ENCODE assay signal across 8 cellular contexts in the genomic region with DNA sequence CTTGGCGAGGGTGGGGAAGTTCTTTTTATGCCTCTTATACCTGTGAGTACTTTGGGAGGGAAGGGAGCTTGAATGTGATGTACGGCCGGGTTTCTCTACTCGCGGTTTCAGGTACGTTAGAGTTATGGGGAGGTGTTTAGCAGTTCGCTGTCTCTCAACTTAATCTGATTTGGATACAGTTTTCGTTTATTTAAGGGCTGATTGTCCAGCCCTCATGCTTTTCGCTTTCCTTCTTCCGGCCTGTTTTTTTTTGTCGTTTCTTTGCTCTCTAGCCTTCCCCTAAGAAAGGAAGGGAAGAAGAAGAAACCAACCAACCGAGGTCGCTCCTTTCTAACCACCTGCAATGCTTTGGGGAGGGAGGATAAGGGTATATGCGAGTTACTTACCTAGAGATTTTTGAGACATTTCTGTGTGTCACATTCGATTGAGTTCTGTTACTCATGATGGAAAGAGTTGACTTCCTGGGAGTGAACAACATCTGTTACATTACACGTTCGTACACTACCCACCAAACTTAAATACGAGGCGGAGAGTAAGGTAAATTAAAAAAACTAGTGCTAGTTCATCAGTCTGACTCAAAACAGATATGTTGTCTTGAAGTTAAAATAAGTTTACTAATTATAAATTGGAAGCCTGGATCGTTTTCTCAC. TPM values are rescaled to one million over a fixed set of nuclear protein-coding genes. Genes with fewer than 3 reads are reported as not detected.
A peak's percentile ranks its signal among the peaks of the same experiment; 100 is the strongest.
DNase-seq lines count a peak whose midpoint lies in the region; ATAC-seq and TF ChIP-seq lines count a peak whose summit lies in the region.

No MANE protein-coding gene starts in this region.

- peaks cover 6% of the 10 kb centered on the region for H3F3A ChIP-seq in GM23248 (ENCODE audit: insufficient read depth)

- no peak for ATAC-seq in HG02973 (IDR thresholded peaks at IDR 0.05; ENCODE audit: unreplicated experiment)
- no peak for ATAC-seq in HG02610 (IDR thresholded peaks at IDR 0.05; ENCODE audit: unreplicated experiment)
- ATAC-seq in GM21737 (IDR thresholded peaks at IDR 0.05; ENCODE audit: unreplicated experiment) = no peak

- H3K36me3 ChIP-seq in GM23248 (ENCODE audit: low read depth) (no peaks in the 10 kb centered on the region), osteoblast (ENCODE audit: insufficient read depth, low read length) (peaks cover 3% of the 10 kb centered on the region)

- H2AFZ ChIP-seq in GM23248 = peak overlapping the region; percentile 99
- peak overlapping the region; percentile 85 for H2AFZ ChIP-seq in osteoblast (ENCODE audit: low read length)

- TF ChIP-seq CTCF in Calu3 (IDR thresholded peaks at IDR 0.05; ENCODE audit: unreplicated experiment) (no peak), epithelial cell of esophagus (IDR thresholded peaks at IDR 0.05; ENCODE audit: insufficient read depth, low read depth, low read length, missing control alignments) (no peak), osteoblast (IDR thresholded peaks at IDR 0.05; ENCODE audit: extremely low read depth, low read depth, low read length) (no peak)

- no peaks in the 10 kb centered on the region for H3K9me3 Mint-ChIP-seq in Calu3 (ENCODE audit: low read depth, unreplicated experiment)

- H3K27ac ChIP-seq in GM23248 (peak overlapping the region; percentile 85), osteoblast (ENCODE audit: low read depth, low read length) (peak overlapping the region; percentile 78)

- no peak overlapping the region for H3K27ac Mint-ChIP-seq in Calu3 (ENCODE audit: unreplicated experiment)

- peaks cover 10% of the 10 kb centered on the region for H3K4me1 Mint-ChIP-seq in Calu3 (ENCODE audit: low read depth, unreplicated experiment)

- H4K20me1 ChIP-seq in GM23248 (ENCODE audit: insufficient read depth) (no peaks in the 10 kb centered on the region; the same call in 1 of the 2 replicates), osteoblast (ENCODE audit: insufficient read depth, low read length) (peaks cover 41% of the 10 kb centered on the region)

- H3K4me3 ChIP-seq in GM23248 (peak overlapping the region; percentile 92), epithelial cell of esophagus (ENCODE audit: low read length) (peak overlapping the region; percentile 97), osteoblast (ENCODE audit: insufficient read depth, low read length) (peak overlapping the region; percentile 94)

- intact Hi-C loops in Calu3 (cut with micrococcal nuclease; ENCODE audit: unreplicated experiment) = loop anchor here (2.0 kb wide), 1 partner anchor 157 kb away; a partner anchor contains a TSS

- WGBS in GM23248 (ENCODE audit: low coverage in 1 of 2, low lambda C conversion rate in 2 of 2, missing lambda C conversion rate in 2 of 2), 2 experiments = 3 to 4% methylated on average over 20 of the region's 20 CpGs

- H3K4me2 ChIP-seq in GM23248 (ENCODE audit: unreplicated experiment) (peak overlapping the region; percentile 98), osteoblast (ENCODE audit: insufficient read depth, low read length) (peak overlapping the region; percentile 93)

- H3K9me3 ChIP-seq in GM23248 (ENCODE audit: low read depth) (no peaks in the 10 kb centered on the region), osteoblast (ENCODE audit: low read depth, low read length) (no peaks in the 10 kb centered on the region)

- CTCF ChIA-PET in Calu3 (lab: Charles Lee) = interaction anchor here (0.5 to 1.0 kb wide), 2 partner anchors 53 to 197 kb away, joined by 3 read pairs; no protein-coding TSS in a partner anchor

- H3K4me1 ChIP-seq in GM23248 (ENCODE audit: insufficient read depth) (peaks cover 31% of the 10 kb centered on the region), osteoblast (ENCODE audit: insufficient read depth, low read length) (peaks cover 10% of the 10 kb centered on the region)

- no peaks in the 10 kb centered on the region for H3K27me3 Mint-ChIP-seq in Calu3 (ENCODE audit: unreplicated experiment)

- H3K36me3 Mint-ChIP-seq in Calu3 (ENCODE audit: insufficient read depth, unreplicated experiment) = no peaks in the 10 kb centered on the region

- in situ Hi-C loops in GM23248 (cut with MboI) = no loop called here

- DNase-seq in Calu3 (no peak), GM23248 (peak; percentile 45), NCI-H748 treated with DMSO at 0.1 percent for 48 hours (lab: John Stamatoyannopoulos, UW) (peak; percentile 1), epithelial cell of esophagus (ENCODE audit: low read depth) (peak; percentile 39), osteoblast (ENCODE audit: insufficient read length, low spot score, missing footprints) (peak; percentile 62)

- H3K9me2 ChIP-seq in GM23248 (ENCODE audit: insufficient read depth) = no peaks in the 10 kb centered on the region

- BruUV-seq in Calu3 (replicated peaks; lab: Mats Ljungman, UMichigan) = TSS peak; percentile 30

- peak overlapping the region; percentile 93 for H3K9ac ChIP-seq in GM23248

- H3K27me3 ChIP-seq in GM23248 (replicated peaks; ENCODE audit: insufficient read depth) (no peaks in the 10 kb centered on the region), osteoblast (ENCODE audit: insufficient read depth, low read length) (no peaks in the 10 kb centered on the region)

- H3K79me2 ChIP-seq in GM23248 (ENCODE audit: insufficient read depth) (peaks cover 89% of the 10 kb centered on the region), osteoblast (ENCODE audit: insufficient read depth, low read length) (peaks cover 88% of the 10 kb centered on the region)

- H3K4me3 Mint-ChIP-seq in Calu3 (ENCODE audit: low read depth, unreplicated experiment) = no peak overlapping the region

RNA-seq across cellular contexts. Expression of a gene that starts 0.9 kb away (rescaled TPM):
- total RNA-seq in Calu3 (2022) (60.1 and 63.1 TPM in 2 replicates), osteoblast (11.2 and 15.9 TPM in 2 replicates)
- 6.7 and 19.5 TPM in 2 replicates for total RNA-seq in GM23248 (2014; rRNA removed; shearing (Covaris generic))
- 27.0 and 27.7 TPM in 2 replicates for polyA plus RNA-seq in GM23248 (2016; fragmentation: Nextera tagmentation; extraction: Ambion mirVana)

RNA-seq across cellular contexts. Expression of a gene that starts 1.9 kb away (rescaled TPM):
- total RNA-seq in Calu3 (2022) (39.8 and 40.5 TPM in 2 replicates), osteoblast (75.7 and 95.9 TPM in 2 replicates)
- 63.4 and 75.1 TPM in 2 replicates for total RNA-seq in GM23248 (2014; rRNA removed; shearing (Covaris generic))
- polyA plus RNA-seq in GM23248 (2016; fragmentation: Nextera tagmentation; extraction: Ambion mirVana) = 92.6 and 92.7 TPM in 2 replicates

RNA-seq across cellular contexts. Expression of a gene that starts 37.1 kb away (rescaled TPM):
- total RNA-seq in Calu3 (2022) = 2.3 and 3.5 TPM in 2 replicates
- not detected in 2 replicates for total RNA-seq in GM23248 (2014; rRNA removed; shearing (Covaris generic))
- 0.19 and 0.25 TPM in 2 replicates for polyA plus RNA-seq in GM23248 (2016; fragmentation: Nextera tagmentation; extraction: Ambion mirVana)
- under 0.01 and 0.88 TPM in 2 replicates for total RNA-seq in osteoblast
